8 cellular contexts compared by ENCODE assay signal in genomic region chr1:3610823-3611169, GRCh38. TPM values are rescaled to one million over a fixed set of nuclear protein-coding genes. Genes with fewer than 3 reads are reported as not detected.
DNase-seq lines count a peak whose midpoint lies in the region; ATAC-seq and TF ChIP-seq lines count a peak whose summit lies in the region.

No MANE protein-coding gene starts in this region.

- no peak for TF ChIP-seq POLR2A in vagina (IDR thresholded peaks at IDR 0.05)

- H3K27me3 Mint-ChIP-seq in natural killer cell treated with Interleukin-12 subunit alpha and Interleukin-12 subunit beta and Interleukin-15 and Interleukin-18, amount 100 ng/mL, for 72 hours = peaks cover 0 to 5% of the 10 kb centered on the region in 2 donors

- H3K4me3 Mint-ChIP-seq in natural killer cell treated with Interleukin-12 subunit alpha and Interleukin-12 subunit beta and Interleukin-15 and Interleukin-18, amount 100 ng/mL, for 72 hours = peak overlapping the region; percentile 25

- H3K9me3 ChIP-seq in left ventricle myocardium inferior (replicated peaks) (no peaks in the 10 kb centered on the region), vagina (no peaks in the 10 kb centered on the region)

- H3K4me1 Mint-ChIP-seq in natural killer cell treated with Interleukin-12 subunit alpha and Interleukin-12 subunit beta and Interleukin-15 and Interleukin-18, amount 100 ng/mL, for 72 hours (ENCODE audit: low read depth in 2 of 2) = no peaks in the 10 kb centered on the region

- no peaks in the 10 kb centered on the region for H3K36me3 Mint-ChIP-seq in natural killer cell treated with Interleukin-12 subunit alpha and Interleukin-12 subunit beta and Interleukin-15 and Interleukin-18, amount 100 ng/mL, for 72 hours

- intact Hi-C loops in left ventricle myocardium inferior (cut with micrococcal nuclease) (no loop called here), left cardiac atrium (cut with DNase I) (no loop called here), vagina (cut with DNase I) (no loop called here)

- H3K27me3 ChIP-seq in left ventricle myocardium inferior (ENCODE audit: low read depth) = peaks cover 95% of the 10 kb centered on the region
- H3K27me3 ChIP-seq in vagina = peaks cover 5% of the 10 kb centered on the region

- no peaks in the 10 kb centered on the region for H3K9me3 Mint-ChIP-seq in natural killer cell treated with Interleukin-12 subunit alpha and Interleukin-12 subunit beta and Interleukin-15 and Interleukin-18, amount 100 ng/mL, for 72 hours

- H3K36me3 ChIP-seq in left ventricle myocardium inferior = no peaks in the 10 kb centered on the region
- no peaks in the 10 kb centered on the region for H3K36me3 ChIP-seq in vagina

- TF ChIP-seq CTCF in left ventricle myocardium inferior (IDR thresholded peaks at IDR 0.05; ENCODE audit: borderline replicate concordance) (no peak), vagina (IDR thresholded peaks at IDR 0.05) (no peak)

- H3K27ac ChIP-seq in left ventricle myocardium inferior (replicated peaks) (no peak overlapping the region), vagina (no peak overlapping the region)

- H3K4me1 ChIP-seq in left ventricle myocardium inferior (peaks cover 18% of the 10 kb centered on the region), vagina (peaks cover 30% of the 10 kb centered on the region)

- H3K27ac Mint-ChIP-seq in natural killer cell treated with Interleukin-12 subunit alpha and Interleukin-12 subunit beta and Interleukin-15 and Interleukin-18, amount 100 ng/mL, for 72 hours = no peak overlapping the region

- ATAC-seq in left cardiac atrium = no peak
- no peak for ATAC-seq in natural killer cell treated with Interleukin-12 subunit alpha and Interleukin-12 subunit beta and Interleukin-15 and Interleukin-18, amount 100 ng/mL, for 72 hours
- no peak for ATAC-seq in GM19467 (IDR thresholded peaks at IDR 0.05; ENCODE audit: unreplicated experiment)

- DNase-seq in left ventricle myocardium inferior (no peak), left cardiac atrium (no peak), dermis blood vessel endothelial cell (peak; percentile 24), vagina (ENCODE audit: extremely low spot score in 2 of 2) (no peak), NCI-H526 (lab: John Stamatoyannopoulos, UW) (no peak), NCI-H128 (lab: John Stamatoyannopoulos, UW; ENCODE audit: unreplicated experiment) (no peak)
- no peak for DNase-seq in natural killer cell treated with Interleukin-12 subunit alpha and Interleukin-12 subunit beta and Interleukin-15 and Interleukin-18, amount 100 ng/mL, for 72 hours (ENCODE audit: low spot score)

- H3K4me3 ChIP-seq in left ventricle myocardium inferior (peak overlapping the region; percentile 60), vagina (peak overlapping the region; percentile 38 to 53)

RNA-seq across cellular contexts. Expression of gene MEGF6, which starts 0.5 kb away (rescaled TPM):
- total RNA-seq in left ventricle myocardium inferior (9.5 TPM), left cardiac atrium (10 to 100 TPM; 12.4 to 15.8 TPM), dermis blood vessel endothelial cell (100 and 120 TPM in 2 replicates), vagina (37.6 TPM)
- 1 to 10 TPM in 1 of 2 donors, under 1 TPM in 1; 0.36 to 1.6 TPM for total RNA-seq in natural killer cell treated with Interleukin-12 subunit alpha and Interleukin-12 subunit beta and Interleukin-15 and Interleukin-18, amount 100 ng/mL, for 72 hours

RNA-seq across cellular contexts. Expression of gene TPRG1L, which starts 14.0 kb away (rescaled TPM):
- total RNA-seq in left ventricle myocardium inferior (54.0 TPM), left cardiac atrium (10 to 100 TPM; 41.3 to 42.6 TPM), dermis blood vessel endothelial cell (29.4 and 32.9 TPM in 2 replicates), vagina (44.9 TPM)
- total RNA-seq in natural killer cell treated with Interleukin-12 subunit alpha and Interleukin-12 subunit beta and Interleukin-15 and Interleukin-18, amount 100 ng/mL, for 72 hours = 10 to 100 TPM; 11.9 to 18.4 TPM

RNA-seq across cellular contexts. Expression of gene WRAP73, which starts 39.1 kb away (rescaled TPM):
- total RNA-seq in left ventricle myocardium inferior (12.7 TPM), left cardiac atrium (10 to 100 TPM; 11.3 to 11.8 TPM), dermis blood vessel endothelial cell (20.4 and 25.6 TPM in 2 replicates), vagina (23.3 TPM)
- 10 to 100 TPM; 27.6 to 51.3 TPM for total RNA-seq in natural killer cell treated with Interleukin-12 subunit alpha and Interleukin-12 subunit beta and Interleukin-15 and Interleukin-18, amount 100 ng/mL, for 72 hours

RNA-seq across cellular contexts. Expression of gene TP73, which starts 41.5 kb away (rescaled TPM):
- total RNA-seq in left ventricle myocardium inferior (0.05 TPM), left cardiac atrium (under 1 TPM in 1 of 2 donors, not detected in 1; 0.06 TPM), dermis blood vessel endothelial cell (not detected in 2 replicates), vagina (8.1 TPM)
- 1 to 10 TPM; 1.5 to 5.7 TPM for total RNA-seq in natural killer cell treated with Interleukin-12 subunit alpha and Interleukin-12 subunit beta and Interleukin-15 and Interleukin-18, amount 100 ng/mL, for 72 hours
